Comparison of ENCODE assay signal across 10 cellular contexts in genomic region chr16:4486126-4486893, GRCh38. TPM values are rescaled to one million over a fixed set of nuclear protein-coding genes. Genes with fewer than 3 reads are reported as not detected.
DNase-seq lines count a peak whose midpoint lies in the region; ATAC-seq and TF ChIP-seq lines count a peak whose summit lies in the region.
"Had no signal": no experiment of that assay in that cellular context is flagged by ENCODE, and none has a peak within 500 bp of the region (broad histone marks: within the 10 kb centered on the region; RNA-seq: fewer than 3 reads in every experiment).

No MANE protein-coding gene starts in this region.

- H3K4me1 ChIP-seq in tibial nerve = peaks cover 0 to 44% (median 11%) of the 10 kb centered on the region in 4 donors

- DNase-seq in activated T-cell treated with anti-CD3 and anti-CD28 coated beads, Interleukin-2, amount 50 U/mL, for 72 hours = no peak
- no peak for DNase-seq in activated T-cell treated with anti-CD3 and anti-CD28 coated beads, Interleukin-2, amount 50 U/mL, for 48 hours
- no peak for DNase-seq in effector memory CD8-positive, alpha-beta T cell
- DNase-seq in myocyte (ENCODE audit: low read depth) = peak; percentile 28
- DNase-seq in tibial nerve (ENCODE audit: low spot score in 2 of 2) = peak; percentile 37 to 53
- no peak for DNase-seq in SIG-M5 (lab: John Stamatoyannopoulos, UW)
- no peak for DNase-seq in OCI-M1 (lab: John Stamatoyannopoulos, UW)
- no peak for DNase-seq in NOMO-1 treated with DMSO at 0.1 percent for 48 hours (lab: John Stamatoyannopoulos, UW; ENCODE audit: unreplicated experiment)
- DNase-seq: NK-92 treated with Interleukin-12 subunit alpha and Interleukin-12 subunit beta, amount 100 ng/mL, for 24 hours; T-helper 9 cell had no signal

- no peaks in the 10 kb centered on the region for H3K27me3 ChIP-seq in tibial nerve

- H3K4me3 ChIP-seq in tibial nerve = no peak overlapping the region

- 89% methylated on average over 3 of the region's 3 CpGs for WGBS in tibial nerve, 2 donors

- TF ChIP-seq EP300 in tibial nerve (IDR thresholded peaks at IDR 0.05) = peak; percentile 45 to 82

- no peaks in the 10 kb centered on the region for H3K9me3 ChIP-seq in tibial nerve

- H3K9me3 Mint-ChIP-seq in activated T-cell treated with anti-CD3 and anti-CD28 coated beads, Interleukin-2, amount 50 U/mL, for 72 hours = no peaks in the 10 kb centered on the region
- H3K9me3 Mint-ChIP-seq in effector memory CD8-positive, alpha-beta T cell = no peaks in the 10 kb centered on the region

- no peaks in the 10 kb centered on the region for H3K27me3 Mint-ChIP-seq in activated T-cell treated with anti-CD3 and anti-CD28 coated beads, Interleukin-2, amount 50 U/mL, for 72 hours (ENCODE audit: low read depth)
- H3K27me3 Mint-ChIP-seq in effector memory CD8-positive, alpha-beta T cell = no peaks in the 10 kb centered on the region

- H3K36me3 Mint-ChIP-seq in activated T-cell treated with anti-CD3 and anti-CD28 coated beads, Interleukin-2, amount 50 U/mL, for 72 hours (ENCODE audit: insufficient read depth in 2 of 2) = peaks cover 6 to 16% of the 10 kb centered on the region in 2 donors
- peaks cover 59% of the 10 kb centered on the region for H3K36me3 Mint-ChIP-seq in effector memory CD8-positive, alpha-beta T cell (ENCODE audit: insufficient read depth)

- no peak overlapping the region for H3K4me3 Mint-ChIP-seq in activated T-cell treated with anti-CD3 and anti-CD28 coated beads, Interleukin-2, amount 50 U/mL, for 72 hours
- H3K4me3 Mint-ChIP-seq in effector memory CD8-positive, alpha-beta T cell = peak overlapping the region; percentile 37 to 68

- TF ChIP-seq POLR2A in tibial nerve (IDR thresholded peaks at IDR 0.05) = no peak

- no peak for ATAC-seq in activated T-cell treated with anti-CD3 and anti-CD28 coated beads, Interleukin-2, amount 50 U/mL, for 72 hours (replicated peaks in 1 of 2)
- no peak for ATAC-seq in effector memory CD8-positive, alpha-beta T cell (replicated peaks)

- peaks cover 62% of the 10 kb centered on the region for H3K4me1 Mint-ChIP-seq in activated T-cell treated with anti-CD3 and anti-CD28 coated beads, Interleukin-2, amount 50 U/mL, for 72 hours (ENCODE audit: low read depth)
- peaks cover 43 to 63% of the 10 kb centered on the region in 2 donors for H3K4me1 Mint-ChIP-seq in effector memory CD8-positive, alpha-beta T cell (ENCODE audit: low read depth in 2 of 2)

- peaks cover 0 to 37% (median 0%) of the 10 kb centered on the region in 3 donors for H3K36me3 ChIP-seq in tibial nerve

- TF ChIP-seq CTCF in tibial nerve (IDR thresholded peaks at IDR 0.05) = no peak

- peak overlapping the region; percentile 48 to 84 (median 64) for H3K27ac ChIP-seq in tibial nerve

- peak overlapping the region; percentile 42 for H3K27ac Mint-ChIP-seq in activated T-cell treated with anti-CD3 and anti-CD28 coated beads, Interleukin-2, amount 50 U/mL, for 72 hours
- peak overlapping the region; percentile 80 to 94 for H3K27ac Mint-ChIP-seq in effector memory CD8-positive, alpha-beta T cell

RNA-seq across cellular contexts. Expression of gene HMOX2, which starts 10.1 kb away (rescaled TPM):
- total RNA-seq in activated T-cell treated with anti-CD3 and anti-CD28 coated beads, Interleukin-2, amount 50 U/mL, for 72 hours = 10 to 100 TPM; 50.3 to 50.9 TPM
- 35.4 and 37.5 TPM in 2 replicates for total RNA-seq in myocyte
- polyA plus RNA-seq in myocyte (2012) = 67.7 TPM
- 10 to 100 TPM; 55.7 to 75.6 (median 63.1) TPM for total RNA-seq in tibial nerve

RNA-seq across cellular contexts. Expression of gene NMRAL1, which starts 11.9 kb away (rescaled TPM):
- total RNA-seq in activated T-cell treated with anti-CD3 and anti-CD28 coated beads, Interleukin-2, amount 50 U/mL, for 72 hours = 10 to 100 TPM; 32.5 to 33.0 TPM
- 22.6 and 35.8 TPM in 2 replicates for total RNA-seq in myocyte
- 17.6 TPM for polyA plus RNA-seq in myocyte (2012)
- total RNA-seq in tibial nerve = 10 to 100 TPM; 55.5 to 61.8 (median 57.7) TPM

RNA-seq across cellular contexts. Expression of gene CDIP1, which starts 52.3 kb away (rescaled TPM):
- 10 to 100 TPM; 45.4 to 53.1 TPM for total RNA-seq in activated T-cell treated with anti-CD3 and anti-CD28 coated beads, Interleukin-2, amount 50 U/mL, for 72 hours
- 30.6 and 38.4 TPM in 2 replicates for total RNA-seq in myocyte
- 40.9 TPM for polyA plus RNA-seq in myocyte (2012)
- 10 to 100 TPM; 16.2 to 40.2 (median 24.0) TPM for total RNA-seq in tibial nerve

Comparison
In these comparisons a context has a peak if more than half of its experiments do, and no peak if none do; other contexts are left out.
1. DNase-seq: peak in myocyte (single experiment) and tibial nerve (2 of 2); none in activated T-cell treated with anti-CD3 and anti-CD28 coated beads, Interleukin-2, amount 50 U/mL, for 72 hours (0 of 2), activated T-cell treated with anti-CD3 and anti-CD28 coated beads, Interleukin-2, amount 50 U/mL, for 48 hours (0 of 2), effector memory CD8-positive, alpha-beta T cell (0 of 3), SIG-M5 (single experiment), OCI-M1 (single experiment) and NOMO-1 treated with DMSO at 0.1 percent for 48 hours (single experiment).
2. H3K4me3 Mint-ChIP-seq: peak in effector memory CD8-positive, alpha-beta T cell (2 of 2); none in activated T-cell treated with anti-CD3 and anti-CD28 coated beads, Interleukin-2, amount 50 U/mL, for 72 hours (0 of 2).